In the genomic region with DNA sequence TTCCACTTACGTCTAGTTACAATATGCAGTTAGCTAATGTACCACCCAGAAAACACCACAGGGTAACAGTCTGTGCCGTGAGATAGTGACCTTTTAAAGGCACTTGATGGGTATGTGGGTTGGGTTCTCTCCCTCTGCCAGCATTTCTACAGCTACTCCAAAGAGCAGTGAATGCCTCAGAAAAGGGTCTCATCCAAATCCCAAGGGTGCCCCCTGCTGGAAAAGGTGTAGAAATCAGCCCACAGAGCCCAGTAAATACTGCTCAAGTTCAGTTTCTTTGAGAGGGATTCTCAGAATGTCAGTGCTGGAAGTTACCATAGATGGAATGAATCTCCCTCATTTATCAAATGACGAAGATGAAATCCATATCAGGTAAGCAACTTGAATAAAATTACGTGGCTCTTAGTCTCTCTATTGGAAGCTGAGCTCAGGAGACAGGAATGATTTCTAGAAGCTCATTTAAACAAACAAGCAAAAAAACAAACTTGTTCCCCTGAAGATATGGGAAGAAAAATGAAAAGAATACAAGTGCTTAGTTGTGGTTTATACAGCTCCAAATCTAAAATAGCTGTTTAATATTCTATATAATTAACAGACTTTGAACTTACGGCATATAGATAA, we compare ENCODE assay signal across 8 cellular contexts. TPM values are rescaled to one million over a fixed set of nuclear protein-coding genes. Genes with fewer than 3 reads are reported as not detected.
DNase-seq lines count a peak whose midpoint lies in the region; ATAC-seq, FAIRE-seq and TF ChIP-seq lines count a peak whose summit lies in the region.

No MANE protein-coding gene starts in this region.

- H3K9ac ChIP-seq in HepG2 (ENCODE audit: insufficient read depth, low read depth, low read length) = no peak overlapping the region

- no peak for TF ChIP-seq POLR2A in HepG2 (IDR thresholded peaks at IDR 0.05; ENCODE audit: insufficient read depth in 1 of 2, low read depth in 2 of 2, low read length in 2 of 2)

- ATAC-seq in Right ventricle myocardium inferior (peak; percentile 57), HG02938 (IDR thresholded peaks at IDR 0.05; ENCODE audit: unreplicated experiment) (peak; percentile 87), HepG2 (peak; percentile 91)

- no peak overlapping the region for H3K4me3 ChIP-seq in HepG2 (replicated peaks in 1 of 3; ENCODE audit: insufficient read depth in 1 of 3, low read depth in 2 of 3, low read length in 3 of 3)

- peak; percentile 83 for FAIRE-seq in HepG2 (lab: Jason Lieb, UNC)

- no peaks in the 10 kb centered on the region for H3K9me3 ChIP-seq in HepG2 (ENCODE audit: low read length)

- no TSS peak for BruUV-seq in HepG2 (replicated peaks; lab: Mats Ljungman, UMichigan)

- no peak overlapping the region for H3K4me2 ChIP-seq in HepG2 (ENCODE audit: low read depth, low read length)

- CTCF ChIA-PET in HepG2 (lab: Yijun Ruan, JAX; ENCODE audit: low intra/inter-chr PET ratio, low total read pairs) = no interaction called here

- TF ChIP-seq RAD21 in HepG2 (CRISPR knock-in tag; IDR thresholded peaks at IDR 0.05) = no peak

- H2AFZ ChIP-seq in HepG2 (ENCODE audit: low read length) = no peak overlapping the region

- in situ Hi-C loops in HepG2 (cut with HindIII; ENCODE audit: extremely low pct_ligation_motif_present, low pct_unique_long_range_greater_than_20kb) = no loop called here

- H3K36me3 ChIP-seq in HepG2 (replicated peaks in 1 of 2; ENCODE audit: control insufficient read depth in 1 of 2, insufficient read depth in 2 of 2, low read length in 2 of 2) = no peaks in the 10 kb centered on the region

- H3K4me1 ChIP-seq in HepG2 (ENCODE audit: insufficient read depth, low read length) = no peaks in the 10 kb centered on the region

- 0 out of 5 replicates have a peak, but pooled peaks cover 0 to 5% of the 10 kb centered on the region in 2 experiments for H3K27me3 ChIP-seq in HepG2 (ENCODE audit: control insufficient read depth in 1 of 2, insufficient read depth in 2 of 2, low read length in 2 of 2)

- POLR2A ChIA-PET in HepG2 (lab: Yijun Ruan, JAX) = no interaction called here

- 29% methylated on average over 5 of the region's 5 CpGs for WGBS in HepG2 (ENCODE audit: low lambda C conversion rate)

- no peaks in the 10 kb centered on the region for H4K20me1 ChIP-seq in HepG2 (ENCODE audit: insufficient read depth, low read length)

- intact Hi-C loops in Right ventricle myocardium inferior (cut with DNase I) = loop anchor here (2.0 to 5.0 kb wide), 2 partner anchors 120 to 408 kb away; partner anchors contain the start of gene MND1
- intact Hi-C loops in cardiac septum (cut with DNase I) = loop anchor here (10.0 kb wide), 1 partner anchor 316 kb away; no protein-coding TSS in a partner anchor
- intact Hi-C loops in HepG2 (cut with micrococcal nuclease; ENCODE audit: unreplicated experiment) = loop anchor here (1.0 kb wide), 2 partner anchors 116 to 406 kb away; partner anchors contain the start of gene MND1

- H3K79me2 ChIP-seq in HepG2 (ENCODE audit: insufficient read depth, low read length) = no peaks in the 10 kb centered on the region

- peak; percentile 81 for TF ChIP-seq CTCF in HepG2 (CRISPR knock-in tag; IDR thresholded peaks at IDR 0.05)

- no peak for DNase-seq in Right ventricle myocardium inferior (ENCODE audit: missing footprints)
- no peak for DNase-seq in cardiac septum (ENCODE audit: low spot score)
- DNase-seq in NCI-H2196 treated with DMSO at 0.1 percent for 48 hours (lab: John Stamatoyannopoulos, UW; ENCODE audit: unreplicated experiment) = peak; percentile 9
- peak; percentile 35 for DNase-seq in activated CD4-positive, CD25-positive, alpha-beta regulatory T cell treated with anti-CD3 and anti-CD28 coated beads, Interleukin-2, amount 50 U/mL, for 16 hours (ENCODE audit: low read depth, low spot score)
- peak; percentile 72 for DNase-seq in cerebellar cortex (ENCODE audit: low spot score)
- DNase-seq in HepG2 (ENCODE audit: low spot score) = peak; percentile 61
- DNase-seq in stimulated activated CD8-positive, alpha-beta memory T cell treated with anti-CD3 and anti-CD28 coated beads, Interleukin-12 subunit alpha, Interleukin-12 subunit beta, amount 100 ng/mL, for 1 hour (ENCODE audit: low read depth) = peak; percentile 39

- TF ChIP-seq EP300 in HepG2 (IDR thresholded peaks at IDR 0.05; ENCODE audit: low read depth in 2 of 2, low read length in 2 of 2) (no peak), HepG2 (CRISPR knock-in tag; IDR thresholded peaks at IDR 0.05; ENCODE audit: borderline replicate concordance) (no peak)

- no peak overlapping the region for H3K27ac ChIP-seq in HepG2 (ENCODE audit: extremely low read length, insufficient read depth, low read length)

TF ChIP-seq in HepG2, 621 proteins besides CTCF, POLR2A, EP300 and RAD21 (continues in another document):
- TF ChIP-seq HHEX (CRISPR knock-in tag; IDR thresholded peaks at IDR 0.05) (no peak), ZNF143 (CRISPR knock-in tag; IDR thresholded peaks at IDR 0.05) (no peak), STAG1 (CRISPR knock-in tag; IDR thresholded peaks at IDR 0.05) (peak; percentile 70), MZF1 (CRISPR knock-in tag; IDR thresholded peaks at IDR 0.05; ENCODE audit: borderline replicate concordance) (no peak), AKAP8 (CRISPR knock-in tag; IDR thresholded peaks at IDR 0.05) (no peak), SP1 (IDR thresholded peaks at IDR 0.05) (no peak), SP1 (CRISPR knock-in tag; IDR thresholded peaks at IDR 0.05) (no peak), ZNF773 (CRISPR knock-in tag; IDR thresholded peaks at IDR 0.05; ENCODE audit: borderline replicate concordance) (no peak), ZNF230 (CRISPR knock-in tag; IDR thresholded peaks at IDR 0.05) (no peak), SMC3 (IDR thresholded peaks at IDR 0.05; ENCODE audit: low read length) (peak; percentile 46; the same call in 1 of the 2 replicates), GATAD1 (CRISPR knock-in tag; IDR thresholded peaks at IDR 0.05) (no peak), ZNF543 (CRISPR knock-in tag; IDR thresholded peaks at IDR 0.05) (no peak), ETV6 (CRISPR knock-in tag; conservative IDR thresholded peaks at IDR 0.05) (no peak), NFATC3 (CRISPR knock-in tag; IDR thresholded peaks at IDR 0.05) (no peak), CBX5 (CRISPR knock-in tag; IDR thresholded peaks at IDR 0.05; ENCODE audit: borderline replicate concordance) (no peak), PAF1 (CRISPR knock-in tag; IDR thresholded peaks at IDR 0.05) (no peak)

RNA-seq across cellular contexts. Expression of gene RNF175, which starts 9.5 kb away (rescaled TPM):
- total RNA-seq in Right ventricle myocardium inferior (0.30 TPM), cardiac septum (1.00 TPM), HepG2 (2016; rRNA removed; fragmentation: Illumina TruSeq; extraction: Trizol) (not detected in 2 replicates)
- not detected in 2 replicates for total RNA-seq in HepG2 (2016; cell fraction: cytosol; rRNA removed; fragmentation: Illumina TruSeq; extraction: Trizol; ENCODE audit: low read depth)
- total RNA-seq in HepG2 (2016; cell fraction: insoluble cytoplasmic fraction; rRNA removed; fragmentation: Illumina TruSeq; extraction: Trizol) = not detected in 2 replicates
- total RNA-seq in HepG2 (2016; cell fraction: membrane; rRNA removed; fragmentation: Illumina TruSeq; extraction: Trizol) = not detected in 2 replicates
- not detected in 2 replicates for total RNA-seq in HepG2 (2016; cell fraction: nucleus; rRNA removed; fragmentation: Illumina TruSeq; extraction: Trizol)
- polyA plus RNA-seq in HepG2 (2011; rRNA removed) = not detected in 2 replicates
- not detected in 2 replicates for polyA plus RNA-seq in HepG2 (2011; cell fraction: cytosol; rRNA removed)
- not detected in 2 replicates for polyA plus RNA-seq in HepG2 (2011; cell fraction: nucleus; rRNA removed)
- not detected in 2 replicates for polyA plus RNA-seq in HepG2 (2012)
- not detected in 2 replicates for polyA plus RNA-seq in HepG2 (2016; cell fraction: cytosol; fragmentation: Illumina TruSeq; extraction: Trizol; ENCODE audit: low read depth)
- not detected in 2 replicates for polyA plus RNA-seq in HepG2 (2016; cell fraction: insoluble cytoplasmic fraction; fragmentation: Illumina TruSeq; extraction: Trizol; ENCODE audit: low read depth)
- not detected in 2 replicates for polyA plus RNA-seq in HepG2 (2016; cell fraction: membrane; fragmentation: Illumina TruSeq; extraction: Trizol; ENCODE audit: low read depth)
- not detected in 2 replicates for polyA plus RNA-seq in HepG2 (2016; cell fraction: nucleus; fragmentation: Illumina TruSeq; extraction: Trizol; ENCODE audit: insufficient read depth, low read depth)
- not detected in 2 replicates for polyA minus RNA-seq in HepG2 (2011; rRNA and poly(A)+ RNA removed; ENCODE audit: low replicate concordance)
- polyA minus RNA-seq in HepG2 (2011; cell fraction: cytosol; rRNA and poly(A)+ RNA removed) = not detected in 2 replicates
- polyA minus RNA-seq in HepG2 (2011; cell fraction: nucleus; rRNA and poly(A)+ RNA removed) = not detected in 2 replicates

RNA-seq across cellular contexts. Expression of gene SFRP2, which starts 38.6 kb away (rescaled TPM):
- total RNA-seq in Right ventricle myocardium inferior (not detected), cardiac septum (2.1 TPM), HepG2 (2016; rRNA removed; fragmentation: Illumina TruSeq; extraction: Trizol) (not detected in 2 replicates)
- not detected in 2 replicates for total RNA-seq in HepG2 (2016; cell fraction: cytosol; rRNA removed; fragmentation: Illumina TruSeq; extraction: Trizol; ENCODE audit: low read depth)
- total RNA-seq in HepG2 (2016; cell fraction: insoluble cytoplasmic fraction; rRNA removed; fragmentation: Illumina TruSeq; extraction: Trizol) = not detected in 2 replicates
- total RNA-seq in HepG2 (2016; cell fraction: membrane; rRNA removed; fragmentation: Illumina TruSeq; extraction: Trizol) = not detected in 2 replicates
- total RNA-seq in HepG2 (2016; cell fraction: nucleus; rRNA removed; fragmentation: Illumina TruSeq; extraction: Trizol) = not detected in 2 replicates
- not detected in 2 replicates for polyA plus RNA-seq in HepG2 (2011; rRNA removed)
- not detected in 2 replicates for polyA plus RNA-seq in HepG2 (2011; cell fraction: cytosol; rRNA removed)
- polyA plus RNA-seq in HepG2 (2011; cell fraction: nucleus; rRNA removed) = not detected in 2 replicates
- not detected in 2 replicates for polyA plus RNA-seq in HepG2 (2012)
- not detected in 2 replicates for polyA plus RNA-seq in HepG2 (2016; cell fraction: cytosol; fragmentation: Illumina TruSeq; extraction: Trizol; ENCODE audit: low read depth)
- not detected in 2 replicates for polyA plus RNA-seq in HepG2 (2016; cell fraction: insoluble cytoplasmic fraction; fragmentation: Illumina TruSeq; extraction: Trizol; ENCODE audit: low read depth)
- not detected in 2 replicates for polyA plus RNA-seq in HepG2 (2016; cell fraction: membrane; fragmentation: Illumina TruSeq; extraction: Trizol; ENCODE audit: low read depth)
- polyA plus RNA-seq in HepG2 (2016; cell fraction: nucleus; fragmentation: Illumina TruSeq; extraction: Trizol; ENCODE audit: insufficient read depth, low read depth) = not detected in 2 replicates
- polyA minus RNA-seq in HepG2 (2011; rRNA and poly(A)+ RNA removed; ENCODE audit: low replicate concordance) = not detected in 2 replicates
- polyA minus RNA-seq in HepG2 (2011; cell fraction: cytosol; rRNA and poly(A)+ RNA removed) = not detected in 2 replicates
- not detected in 2 replicates for polyA minus RNA-seq in HepG2 (2011; cell fraction: nucleus; rRNA and poly(A)+ RNA removed)

Comparison
In these comparisons a context has a peak if more than half of its experiments do, and no peak if none do; other contexts are left out.
1. DNase-seq: peak in NCI-H2196 treated with DMSO at 0.1 percent for 48 hours (single experiment), activated CD4-positive, CD25-positive, alpha-beta regulatory T cell treated with anti-CD3 and anti-CD28 coated beads, Interleukin-2, amount 50 U/mL, for 16 hours (single experiment), cerebellar cortex (single experiment), HepG2 (single experiment) and stimulated activated CD8-positive, alpha-beta memory T cell treated with anti-CD3 and anti-CD28 coated beads, Interleukin-12 subunit alpha, Interleukin-12 subunit beta, amount 100 ng/mL, for 1 hour (single experiment); none in Right ventricle myocardium inferior (single experiment) and cardiac septum (single experiment).
2. Peak in every context shown above with its lines, with median percentiles within 50 percentile points of each other: ATAC-seq.